1 cellular context compared by ENCODE assay signal in genomic region chr13:99498304-99499161, GRCh38.
TF ChIP-seq lines count a peak whose summit lies in the region.

No MANE protein-coding gene starts in this region.

TF ChIP-seq in HepG2, 621 proteins besides CTCF, POLR2A, EP300 and RAD21 (continued from another document and continues in another):
- peak; percentile 50; the same call in 1 of the 2 replicates for TF ChIP-seq FOXP4 (CRISPR knock-in tag; IDR thresholded peaks at IDR 0.05)
- no peak for TF ChIP-seq JARID2 (CRISPR knock-in tag; IDR thresholded peaks at IDR 0.05; ENCODE audit: insufficient replicate concordance)
- TF ChIP-seq LBX2 (CRISPR knock-in tag; IDR thresholded peaks at IDR 0.05; ENCODE audit: borderline replicate concordance) = no peak
- no peak for TF ChIP-seq PRPF4 (IDR thresholded peaks at IDR 0.05; ENCODE audit: low read depth, low read length, poor library complexity, severe bottlenecking)
- peak; percentile 34; the same call in 1 of the 2 replicates for TF ChIP-seq MXD4 (CRISPR knock-in tag; IDR thresholded peaks at IDR 0.05)
- no peak; the same call in 1 of the 2 replicates for TF ChIP-seq ZNF772 (CRISPR knock-in tag; IDR thresholded peaks at IDR 0.05)
- no peak for TF ChIP-seq AKAP8 (CRISPR knock-in tag; IDR thresholded peaks at IDR 0.05)
- peak; percentile 41; the same call in 1 of the 2 replicates for TF ChIP-seq UBTF (CRISPR knock-in tag; IDR thresholded peaks at IDR 0.05)
- TF ChIP-seq ZNF296 (CRISPR knock-in tag; conservative IDR thresholded peaks at IDR 0.05) = no peak
- 0 out of 2 replicates have a peak, but pooled peaks have one; percentile 55 for TF ChIP-seq ZNF234 (CRISPR knock-in tag; conservative IDR thresholded peaks at IDR 0.05)
- TF ChIP-seq TCF7 (IDR thresholded peaks at IDR 0.05; ENCODE audit: low read depth) = no peak
- peak; percentile 70 for TF ChIP-seq ZFX (CRISPR knock-in tag; IDR thresholded peaks at IDR 0.05; ENCODE audit: low read depth)
- no peak for TF ChIP-seq ZNF557 (CRISPR knock-in tag; IDR thresholded peaks at IDR 0.05)
- peak; percentile 31; the same call in 1 of the 2 replicates for TF ChIP-seq ZNF768 (CRISPR knock-in tag; IDR thresholded peaks at IDR 0.05)
- TF ChIP-seq ZHX1 (CRISPR knock-in tag; IDR thresholded peaks at IDR 0.05; ENCODE audit: low read depth) = peak; percentile 80
- no peak for TF ChIP-seq ZNF484 (CRISPR knock-in tag; IDR thresholded peaks at IDR 0.05; ENCODE audit: borderline replicate concordance, low read depth)
- TF ChIP-seq FLYWCH1 (CRISPR knock-in tag; IDR thresholded peaks at IDR 0.05) = no peak
- no peak for TF ChIP-seq ESRRA (CRISPR knock-in tag; IDR thresholded peaks at IDR 0.05; ENCODE audit: low read depth)
- TF ChIP-seq DPF2 (CRISPR knock-in tag; IDR thresholded peaks at IDR 0.05; ENCODE audit: borderline replicate concordance, low read depth) = no peak
- TF ChIP-seq ZNF496 (CRISPR knock-in tag; IDR thresholded peaks at IDR 0.05; ENCODE audit: insufficient replicate concordance) = no peak
- TF ChIP-seq KDM2A (CRISPR knock-in tag; IDR thresholded peaks at IDR 0.05; ENCODE audit: borderline replicate concordance, low read depth) = peak; percentile 61; the same call in 1 of the 2 replicates
- peak; percentile 61; the same call in 1 of the 2 replicates for TF ChIP-seq ZBTB2 (CRISPR knock-in tag; IDR thresholded peaks at IDR 0.05; ENCODE audit: low read depth)
- peak; percentile 80; the same call in 2 of the 3 replicates for TF ChIP-seq MXI1 (IDR thresholded peaks at IDR 0.05; ENCODE audit: borderline replicate concordance, low read depth, low read length)
- no peak for TF ChIP-seq KDM1A (CRISPR knock-in tag; IDR thresholded peaks at IDR 0.05)
- peak; percentile 87 for TF ChIP-seq SP5 (CRISPR knock-in tag; IDR thresholded peaks at IDR 0.05; ENCODE audit: borderline replicate concordance, low read depth)
- 0 out of 2 replicates have a peak, but pooled peaks have one; percentile 46 for TF ChIP-seq ZNF800 (CRISPR knock-in tag; IDR thresholded peaks at IDR 0.05)
- no peak; the same call in 1 of the 2 replicates for TF ChIP-seq ZNF639 (CRISPR knock-in tag; conservative IDR thresholded peaks at IDR 0.05)
- no peak for TF ChIP-seq MXD1 (CRISPR knock-in tag; IDR thresholded peaks at IDR 0.05)
- peak; percentile 84 for TF ChIP-seq ZNF687 (CRISPR knock-in tag; IDR thresholded peaks at IDR 0.05)
- TF ChIP-seq ZNF3 (CRISPR knock-in tag; IDR thresholded peaks at IDR 0.05) = no peak
- no peak for TF ChIP-seq TEF (CRISPR knock-in tag; IDR thresholded peaks at IDR 0.05)
- TF ChIP-seq ZFP37 (CRISPR knock-in tag; IDR thresholded peaks at IDR 0.05; ENCODE audit: borderline replicate concordance) = no peak
- TF ChIP-seq MEF2D (CRISPR knock-in tag; IDR thresholded peaks at IDR 0.05) = no peak
- TF ChIP-seq NCOR1 (IDR thresholded peaks at IDR 0.05; ENCODE audit: borderline replicate concordance, low read length) = peak; percentile 31; the same call in 1 of the 2 replicates
- 0 out of 2 replicates have a peak, but pooled peaks have one; percentile 26 for TF ChIP-seq ZBTB21 (CRISPR knock-in tag; IDR thresholded peaks at IDR 0.05)
- TF ChIP-seq ERF (CRISPR knock-in tag; IDR thresholded peaks at IDR 0.05) = peak; percentile 62
- TF ChIP-seq HOXA3 (CRISPR knock-in tag; IDR thresholded peaks at IDR 0.05) = peak; percentile 92
- peak; percentile 52; the same call in 1 of the 2 replicates for TF ChIP-seq NR2F2 (IDR thresholded peaks at IDR 0.05; ENCODE audit: borderline replicate concordance, low read depth)
- TF ChIP-seq PHF5A (CRISPR knock-in tag; IDR thresholded peaks at IDR 0.05; ENCODE audit: low read depth, unreplicated experiment) = peak; percentile 84
- TF ChIP-seq HOXA5 (CRISPR knock-in tag; IDR thresholded peaks at IDR 0.05) = peak; percentile 44; the same call in 1 of the 2 replicates
- TF ChIP-seq ZBTB33 (CRISPR knock-in tag; IDR thresholded peaks at IDR 0.05) = no peak
